Comparison of ENCODE assay signal across 18 cellular contexts in genomic region chr7:24854866-24855265, GRCh38.
DNase-seq lines count a peak whose midpoint lies in the region; ATAC-seq lines count a peak whose summit lies in the region.
"Had no signal": no experiment of that assay in that cellular context is flagged by ENCODE, and none has a peak within 500 bp of the region (broad histone marks: within the 10 kb centered on the region; RNA-seq: fewer than 3 reads in every experiment).

No MANE protein-coding gene starts in this region.

- no peaks in the 10 kb centered on the region for H3K9me3 ChIP-seq in adipocyte (ENCODE audit: control insufficient read depth, low read length)
- H3K9me3 ChIP-seq: transverse colon had no signal

- H3K36me3 ChIP-seq in adipocyte (ENCODE audit: control insufficient read depth, insufficient read depth, low read length, severe bottlenecking): peaks cover 7% of the 10 kb centered on the region
- H3K36me3 ChIP-seq: transverse colon had no signal

- ATAC-seq in HG03159 (IDR thresholded peaks at IDR 0.05; ENCODE audit: unreplicated experiment) (no peak), GM21528 (IDR thresholded peaks at IDR 0.05; ENCODE audit: low FRiP score, unreplicated experiment) (no peak)
- ATAC-seq: K562, left cardiac atrium had no signal

- no peak overlapping the region for H3K9ac ChIP-seq in adipocyte (ENCODE audit: low read length)

- DNase-seq in NCI-H1417 (lab: John Stamatoyannopoulos, UW) (peak in 2 of 3 experiments; percentile 11 to 41), NCI-H1417 treated with DMSO at 0.1 percent for 48 hours (lab: John Stamatoyannopoulos, UW) (no peak), GM04504 (ENCODE audit: low read depth) (peak; percentile 75), adipocyte (ENCODE audit: low read depth) (peak; percentile 39), iris pigment epithelial cell (ENCODE audit: low read depth) (peak; percentile 19), inferior parietal cortex (ENCODE audit: extremely low spot score) (no peak)
- DNase-seq: activated CD4-positive, alpha-beta T cell treated with anti-CD3 and anti-CD28 coated beads for 48 hours; activated naive CD4-positive, alpha-beta T cell treated with anti-CD3 and anti-CD28 coated beads, Interleukin-2, amount 10 ng/mL, durations not matched to agents 7 days and 5 days; C1 segment of cervical spinal cord; head of caudate nucleus; left cardiac atrium; NCI-H146; OCI-M1; stimulated activated CD8-positive, alpha-beta memory T cell treated with anti-CD3 and anti-CD28 coated beads, Interleukin-4, amount 100 ng/mL, for 48 hours; transverse colon had no signal

- H3K4me3 ChIP-seq in adipocyte (ENCODE audit: low read length): no peak overlapping the region
- H3K4me3 ChIP-seq: K562, transverse colon had no signal

- H3K4me1 ChIP-seq in adipocyte (ENCODE audit: control insufficient read depth, insufficient read depth, low read length): no peaks in the 10 kb centered on the region
- H3K4me1 ChIP-seq: transverse colon had no signal

- no peaks in the 10 kb centered on the region for H3K27me3 ChIP-seq in adipocyte (replicated peaks; ENCODE audit: control insufficient read depth, insufficient read depth, low read length)
- H3K27me3 ChIP-seq: transverse colon had no signal

Comparison
In these comparisons a context has a peak if more than half of its experiments do, and no peak if none do; other contexts are left out.
1. DNase-seq: peak in NCI-H1417 (2 of 3), GM04504 (single experiment), adipocyte (single experiment) and iris pigment epithelial cell (single experiment); none in NCI-H1417 treated with DMSO at 0.1 percent for 48 hours (single experiment) and inferior parietal cortex (single experiment).